In genomic region chr20:47356526-47357295, GRCh38 we compare ENCODE assay signal across 8 cellular contexts. TPM values are rescaled to one million over a fixed set of nuclear protein-coding genes. Genes with fewer than 3 reads are reported as not detected.
A peak's percentile ranks its signal among the peaks of the same experiment; 100 is the strongest.
DNase-seq lines count a peak whose midpoint lies in the region; ATAC-seq lines count a peak whose summit lies in the region.

Gene ZMYND8, minus strand, starts transcription at chr20:47356699. Its CDS starts 29 bp downstream, at chr20:47356670.

- no peaks in the 10 kb centered on the region for H3K36me3 ChIP-seq in ACC112 (ENCODE audit: insufficient read depth, low read length)

- peaks cover 53% of the 10 kb centered on the region for H3K79me2 ChIP-seq in ACC112 (ENCODE audit: control insufficient read depth, insufficient read depth, low read length, unreplicated experiment)

- ATAC-seq in GM18907 (IDR thresholded peaks at IDR 0.05; ENCODE audit: unreplicated experiment) (peak; percentile 45), HG03460 (IDR thresholded peaks at IDR 0.05; ENCODE audit: unreplicated experiment) (peak; percentile 44)

- DNase-seq in NCI-H69 (lab: John Stamatoyannopoulos, UW) (peak; percentile 88), cerebellum (ENCODE audit: low spot score) (peak; percentile 89), kidney tubule cell (ENCODE audit: low spot score) (peak; percentile 95)
- peak; percentile 86 to 97 for DNase-seq in activated CD4-positive, alpha-beta T cell treated with anti-CD3 and anti-CD28 coated beads for 4 hours
- peak; percentile 87 to 91 for DNase-seq in stimulated activated CD4-positive, alpha-beta T cell treated with anti-CD3 and anti-CD28 coated beads, Interleukin-1b, Interleukin-23, amount 100 ng/mL, for 1 hour (ENCODE audit: low read depth in 2 of 2)

- H2AFZ ChIP-seq in ACC112 (ENCODE audit: low read length, unreplicated experiment) = peak within 1 kb of the TSS; percentile 16

- peak within 1 kb of the TSS; percentile 95 for H3K27ac ChIP-seq in ACC112 (ENCODE audit: low read depth, low read length)

- peak within 1 kb of the TSS; percentile 73 for H3K4me3 ChIP-seq in ACC112 (ENCODE audit: low read depth, low read length)

- H3K27me3 ChIP-seq in ACC112 (ENCODE audit: insufficient read depth, low read length) = no peaks in the 10 kb centered on the region

- peaks cover 95% of the 10 kb centered on the region for H3K4me1 ChIP-seq in ACC112 (ENCODE audit: control insufficient read depth, insufficient read depth, low read length, unreplicated experiment)

RNA-seq across cellular contexts. Expression of gene ZMYND8, which starts in this region (rescaled TPM):
- 39.7 TPM for total RNA-seq in cerebellum

Comparison
In these comparisons a context has a peak if more than half of its experiments do, and no peak if none do; other contexts are left out.
1. Peak in every context shown above with its lines: DNase-seq, ATAC-seq, H3K4me3 ChIP-seq and H3K27ac ChIP-seq.